Comparison of ENCODE assay signal across 8 cellular contexts in genomic region chr2:231615058-231615671, GRCh38. TPM values are rescaled to one million over a fixed set of nuclear protein-coding genes. Genes with fewer than 3 reads are reported as not detected.
DNase-seq lines count a peak whose midpoint lies in the region; ATAC-seq and TF ChIP-seq lines count a peak whose summit lies in the region.

No MANE protein-coding gene starts in this region.

- H3K9me3 Mint-ChIP-seq in activated CD8-positive, alpha-beta memory T cell treated with anti-CD3 and anti-CD28 coated beads, Interleukin-2, amount 10 ng/mL, durations not matched to agents 7 days and 5 days (ENCODE audit: low read depth): no peaks in the 10 kb centered on the region

- TF ChIP-seq CTCF in astrocyte of the cerebellum (IDR thresholded peaks at IDR 0.05; ENCODE audit: low read depth, low read length, missing control alignments) (no peak), right lobe of liver (IDR thresholded peaks at IDR 0.05) (no peak), thyroid gland (IDR thresholded peaks at IDR 0.05) (no peak)

- no peaks in the 10 kb centered on the region for H3K36me3 ChIP-seq in right lobe of liver
- H3K36me3 ChIP-seq in thyroid gland: no peaks in the 10 kb centered on the region

- ATAC-seq in activated CD8-positive, alpha-beta memory T cell treated with anti-CD3 and anti-CD28 coated beads, Interleukin-2, amount 10 ng/mL, durations not matched to agents 7 days and 5 days: no peak
- no peak for ATAC-seq in right lobe of liver
- no peak for ATAC-seq in GM19467 (IDR thresholded peaks at IDR 0.05; ENCODE audit: unreplicated experiment)

- peak overlapping the region; percentile 39 for H3K4me3 ChIP-seq in astrocyte of the cerebellum (ENCODE audit: low read depth, low read length)
- peak overlapping the region in 2 of 3 donors; percentile 34 to 40 for H3K4me3 ChIP-seq in right lobe of liver
- peak overlapping the region in 2 of 3 donors; percentile 24 to 44 for H3K4me3 ChIP-seq in thyroid gland (replicated peaks in 1 of 3)

- H3K4me1 ChIP-seq in right lobe of liver (peaks cover 0 to 18% (median 4%) of the 10 kb centered on the region in 4 donors), thyroid gland (peaks cover 24 to 40% of the 10 kb centered on the region in 2 donors)

- H3K27ac ChIP-seq in right lobe of liver (peak overlapping the region; percentile 62 to 87 (median 73)), thyroid gland (peak overlapping the region; percentile 98 to 99 (median 99))

- 18% methylated on average over 16 of the region's 31 CpGs for WGBS in right lobe of liver (ENCODE audit: insufficient coverage, low coverage, low lambda C conversion rate, missing lambda C conversion rate)
- WGBS in thyroid gland, 2 donors: 51 to 68% methylated on average over 28 to 30 of the region's 31 CpGs

- no peaks in the 10 kb centered on the region for H3K9me3 ChIP-seq in right lobe of liver
- H3K9me3 ChIP-seq in thyroid gland: no peaks in the 10 kb centered on the region

- no peaks in the 10 kb centered on the region for H3K27me3 Mint-ChIP-seq in activated CD8-positive, alpha-beta memory T cell treated with anti-CD3 and anti-CD28 coated beads, Interleukin-2, amount 10 ng/mL, durations not matched to agents 7 days and 5 days

- no peak for DNase-seq in activated CD8-positive, alpha-beta memory T cell treated with anti-CD3 and anti-CD28 coated beads, Interleukin-2, amount 10 ng/mL, durations not matched to agents 7 days and 5 days
- no peak for DNase-seq in activated CD8-positive, alpha-beta memory T cell treated with anti-CD3 and anti-CD28 coated beads, Interleukin-2, amount 50 U/mL, for 4 hours
- DNase-seq in astrocyte of the cerebellum (ENCODE audit: low read depth): no peak
- DNase-seq in right lobe of liver: peak in 1 of 3 donors; percentile 51
- peak; percentile 37 to 41 for DNase-seq in thyroid gland
- no peak for DNase-seq in RKO (ENCODE audit: low spot score)
- DNase-seq in NCI-H1930 (lab: John Stamatoyannopoulos, UW): no peak

- CTCF ChIA-PET in activated CD8-positive, alpha-beta memory T cell treated with anti-CD3 and anti-CD28 coated beads, Interleukin-2, amount 10 ng/mL, durations not matched to agents 7 days and 5 days (lab: Charles Lee): interaction anchor here (5.2 to 9.3 kb wide), 4 partner anchors 9 to 99 kb away, joined by 37 to 261 read pairs (median 122); no protein-coding TSS in a partner anchor

- intact Hi-C loops in right lobe of liver (cut with DNase I) (loop anchor here in 1 of 2 donors (10.0 kb wide), 1 partner anchor 100 kb away; no protein-coding TSS in a partner anchor), thyroid gland (cut with DNase I) (no loop called here)

- peaks cover 35% of the 10 kb centered on the region for H3K4me1 Mint-ChIP-seq in activated CD8-positive, alpha-beta memory T cell treated with anti-CD3 and anti-CD28 coated beads, Interleukin-2, amount 10 ng/mL, durations not matched to agents 7 days and 5 days

- H3K4me3 Mint-ChIP-seq in activated CD8-positive, alpha-beta memory T cell treated with anti-CD3 and anti-CD28 coated beads, Interleukin-2, amount 10 ng/mL, durations not matched to agents 7 days and 5 days: peak overlapping the region; percentile 34

- no peak for TF ChIP-seq POLR2A in right lobe of liver (IDR thresholded peaks at IDR 0.05)
- no peak for TF ChIP-seq POLR2A in thyroid gland (IDR thresholded peaks at IDR 0.05)

- H3K27me3 ChIP-seq in right lobe of liver (peaks cover 0 to 5% of the 10 kb centered on the region in 2 donors), thyroid gland (no peaks in the 10 kb centered on the region)

- no peak overlapping the region for H3K27ac Mint-ChIP-seq in activated CD8-positive, alpha-beta memory T cell treated with anti-CD3 and anti-CD28 coated beads, Interleukin-2, amount 10 ng/mL, durations not matched to agents 7 days and 5 days

- in situ Hi-C loops in astrocyte of the cerebellum (cut with HindIII; ENCODE audit: low sequenced_read_pairs): no loop called here

- no peaks in the 10 kb centered on the region for H3K36me3 Mint-ChIP-seq in activated CD8-positive, alpha-beta memory T cell treated with anti-CD3 and anti-CD28 coated beads, Interleukin-2, amount 10 ng/mL, durations not matched to agents 7 days and 5 days

RNA-seq across cellular contexts. Expression of gene TEX44, which starts 22.5 kb away (rescaled TPM):
- total RNA-seq in activated CD8-positive, alpha-beta memory T cell treated with anti-CD3 and anti-CD28 coated beads, Interleukin-2, amount 10 ng/mL, durations not matched to agents 7 days and 5 days: not detected
- total RNA-seq in right lobe of liver (not detected), thyroid gland (under 1 TPM in 1 of 4 donors, not detected in 3; 0.54 TPM)

Comparison
In these comparisons a context has a peak if more than half of its experiments do, and no peak if none do; other contexts are left out.
1. DNase-seq: peak in thyroid gland (2 of 2); none in activated CD8-positive, alpha-beta memory T cell treated with anti-CD3 and anti-CD28 coated beads, Interleukin-2, amount 10 ng/mL, durations not matched to agents 7 days and 5 days (single experiment), activated CD8-positive, alpha-beta memory T cell treated with anti-CD3 and anti-CD28 coated beads, Interleukin-2, amount 50 U/mL, for 4 hours (single experiment), astrocyte of the cerebellum (single experiment), RKO (single experiment) and NCI-H1930 (0 of 2).
2. Peak in every context shown above with its lines, with median percentiles within 50 percentile points of each other: H3K4me3 ChIP-seq.